15 cellular contexts compared by ENCODE assay signal in genomic region chr2:18949871-18950597, GRCh38.
A peak's percentile ranks its signal among the peaks of the same experiment; 100 is the strongest.
DNase-seq lines count a peak whose midpoint lies in the region; ATAC-seq, FAIRE-seq and TF ChIP-seq lines count a peak whose summit lies in the region.
"Had no signal": no experiment of that assay in that cellular context is flagged by ENCODE, and none has a peak within 500 bp of the region (broad histone marks: within the 10 kb centered on the region; RNA-seq: fewer than 3 reads in every experiment).

No MANE protein-coding gene starts in this region.

- H3K79me2 ChIP-seq in ACC112 (ENCODE audit: control insufficient read depth, insufficient read depth, low read length, unreplicated experiment), result no peaks in the 10 kb centered on the region
- no peaks in the 10 kb centered on the region for H3K79me2 ChIP-seq in astrocyte (ENCODE audit: insufficient read depth, low read length)

- H3K4me3 ChIP-seq in ACC112 (ENCODE audit: low read depth, low read length), result peak overlapping the region; percentile 10; the same call in 1 of the 2 replicates
- no peak overlapping the region for H3K4me3 ChIP-seq in astrocyte (ENCODE audit: insufficient read depth, low read depth, low read length)
- H3K4me3 ChIP-seq: SJCRH30 had no signal

- H3K4me3 Mint-ChIP-seq in astrocyte (ENCODE audit: unreplicated experiment), result no peak overlapping the region
- H3K4me3 Mint-ChIP-seq in mesothelial cell of epicardium, result no peak overlapping the region
- H3K4me3 Mint-ChIP-seq: activated T-helper 1 cell treated with anti-CD3 and anti-CD28 coated beads, Interleukin-12 subunit alpha, Interleukin-12 subunit beta, Interleukin-2, Interleukin-4 antibody, amounts not matched to agents 30 ng/mL and 10 ng/mL and 1 ng/mL, durations not matched to agents 14 hours and 24 hours and 36 hours; brain; immature natural killer cell; neural crest cell had no signal

- peak overlapping the region; percentile 49 for H3K9ac ChIP-seq in astrocyte (ENCODE audit: low read length)

- H3K36me3 ChIP-seq in ACC112 (ENCODE audit: insufficient read depth, low read length) (no peaks in the 10 kb centered on the region), astrocyte (ENCODE audit: insufficient read depth, low read length) (no peaks in the 10 kb centered on the region)
- H3K36me3 ChIP-seq: SJCRH30 had no signal

- H3K36me3 Mint-ChIP-seq in astrocyte (ENCODE audit: low read depth, unreplicated experiment) (no peaks in the 10 kb centered on the region), mesothelial cell of epicardium (no peaks in the 10 kb centered on the region)
- H3K36me3 Mint-ChIP-seq: brain, immature natural killer cell had no signal

- peak overlapping the region; percentile 82 for H3K27ac ChIP-seq in ACC112 (ENCODE audit: low read depth, low read length)
- no peak overlapping the region for H3K27ac ChIP-seq in astrocyte (ENCODE audit: low read depth, low read length)
- H3K27ac ChIP-seq: SJCRH30 had no signal

- H4K20me1 ChIP-seq in astrocyte (ENCODE audit: insufficient read depth, low read length), result no peaks in the 10 kb centered on the region

- ATAC-seq in GM21367 (IDR thresholded peaks at IDR 0.05; ENCODE audit: unreplicated experiment) (no peak), HG03432 (IDR thresholded peaks at IDR 0.05; ENCODE audit: unreplicated experiment) (no peak), HG02678 (IDR thresholded peaks at IDR 0.05; ENCODE audit: unreplicated experiment) (no peak), left lobe of liver (no peak)

- no peaks in the 10 kb centered on the region for H3K9me3 ChIP-seq in astrocyte (ENCODE audit: insufficient read depth, low read depth, low read length)
- H3K9me3 ChIP-seq: SJCRH30 had no signal

- no peaks in the 10 kb centered on the region for H3K27me3 Mint-ChIP-seq in astrocyte (ENCODE audit: low read depth, unreplicated experiment)
- H3K27me3 Mint-ChIP-seq in mesothelial cell of epicardium (ENCODE audit: low read depth), result no peaks in the 10 kb centered on the region
- H3K27me3 Mint-ChIP-seq: brain had no signal

- H3K4me1 ChIP-seq in ACC112 (ENCODE audit: control insufficient read depth, insufficient read depth, low read length, unreplicated experiment), result peaks cover 16% of the 10 kb centered on the region
- peaks cover 9% of the 10 kb centered on the region for H3K4me1 ChIP-seq in astrocyte (ENCODE audit: insufficient read depth, low read length)
- H3K4me1 ChIP-seq: SJCRH30 had no signal

- H3K27me3 ChIP-seq in ACC112 (ENCODE audit: insufficient read depth, low read length) (no peaks in the 10 kb centered on the region), astrocyte (ENCODE audit: insufficient read depth, low read length) (no peaks in the 10 kb centered on the region)
- H3K27me3 ChIP-seq: SJCRH30 had no signal

- H3K27ac Mint-ChIP-seq in astrocyte (ENCODE audit: unreplicated experiment) (no peak overlapping the region), mesothelial cell of epicardium (peak overlapping the region; percentile 36)
- H3K27ac Mint-ChIP-seq: activated T-helper 1 cell treated with anti-CD3 and anti-CD28 coated beads, Interleukin-12 subunit alpha, Interleukin-12 subunit beta, Interleukin-2, Interleukin-4 antibody, amounts not matched to agents 30 ng/mL and 10 ng/mL and 1 ng/mL, durations not matched to agents 14 hours and 24 hours and 36 hours; immature natural killer cell had no signal

- DNase-seq in HCEC 1CT, result peak; percentile 81
- peak; percentile 83 for DNase-seq in astrocyte (ENCODE audit: low read depth)
- DNase-seq in mesothelial cell of epicardium (ENCODE audit: low spot score in 2 of 2, unreplicated experiment in 2 of 2), result no peak
- no peak for DNase-seq in left lobe of liver (ENCODE audit: low spot score)
- DNase-seq: immature natural killer cell; SJCRH30; stimulated activated CD4-positive, alpha-beta T cell treated with anti-CD3 and anti-CD28 coated beads, Interleukin-4, amount 100 ng/mL, for 4 hours had no signal

- H3K9me3 Mint-ChIP-seq in astrocyte (ENCODE audit: unreplicated experiment) (no peaks in the 10 kb centered on the region), mesothelial cell of epicardium (peaks cover 6% of the 10 kb centered on the region)
- H3K9me3 Mint-ChIP-seq: activated T-helper 1 cell treated with anti-CD3 and anti-CD28 coated beads, Interleukin-12 subunit alpha, Interleukin-12 subunit beta, Interleukin-2, Interleukin-4 antibody, amounts not matched to agents 30 ng/mL and 10 ng/mL and 1 ng/mL, durations not matched to agents 14 hours and 24 hours and 36 hours; neural crest cell had no signal

- H2AFZ ChIP-seq in ACC112 (ENCODE audit: low read length, unreplicated experiment), result peak overlapping the region; percentile 76
- no peak overlapping the region for H2AFZ ChIP-seq in astrocyte (ENCODE audit: low read depth, low read length)

- TF ChIP-seq CTCF in astrocyte (IDR thresholded peaks at IDR 0.05; ENCODE audit: insufficient read depth, low read depth, low read length), result no peak
- TF ChIP-seq CTCF in mesothelial cell of epicardium (IDR thresholded peaks at IDR 0.05; ENCODE audit: unreplicated experiment), result no peak

- H3K4me1 Mint-ChIP-seq in astrocyte (ENCODE audit: low read depth, unreplicated experiment) (peaks cover 2% of the 10 kb centered on the region), mesothelial cell of epicardium (peaks cover 15% of the 10 kb centered on the region)
- H3K4me1 Mint-ChIP-seq: immature natural killer cell had no signal

- no peak for FAIRE-seq in astrocyte (lab: Jason Lieb, UNC)
- FAIRE-seq: endothelial cell of umbilical vein had no signal

- H3K4me2 ChIP-seq in astrocyte (ENCODE audit: low read length), result peak overlapping the region; percentile 42

Comparison
In these comparisons a context has a peak if more than half of its experiments do, and no peak if none do; other contexts are left out.
1. DNase-seq: peak in HCEC 1CT (single experiment) and astrocyte (single experiment); none in mesothelial cell of epicardium (0 of 2) and left lobe of liver (single experiment).